33 cellular contexts compared by ENCODE assay signal in the genomic region with DNA sequence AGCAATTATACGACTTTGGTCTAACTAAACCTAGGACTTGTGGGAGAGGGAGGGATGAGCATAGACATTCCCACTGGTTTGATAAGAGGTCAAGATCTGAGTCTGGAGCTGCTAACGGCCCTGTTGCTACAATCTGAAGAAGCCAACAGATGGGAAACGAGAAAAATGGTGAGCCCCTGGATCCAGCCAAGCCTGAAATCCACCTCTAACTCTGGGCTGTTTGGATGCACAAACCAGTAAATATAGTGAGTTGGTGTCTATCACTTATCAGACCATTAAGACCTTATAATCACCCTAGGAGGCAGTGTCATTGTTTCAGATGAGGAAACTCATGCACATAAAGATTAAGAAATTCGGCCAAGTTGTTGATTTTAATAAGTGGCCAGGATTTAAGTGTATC. TPM values are rescaled to one million over a fixed set of nuclear protein-coding genes. Genes with fewer than 3 reads are reported as not detected.
DNase-seq lines count a peak whose midpoint lies in the region; ATAC-seq, FAIRE-seq and TF ChIP-seq lines count a peak whose summit lies in the region.
"Had no signal": no experiment of that assay in that cellular context is flagged by ENCODE, and none has a peak within 500 bp of the region (broad histone marks: within the 10 kb centered on the region; RNA-seq: fewer than 3 reads in every experiment).

No MANE protein-coding gene starts in this region.

- no peak overlapping the region for H2AFZ ChIP-seq in HepG2 (ENCODE audit: low read length)

- no TSS peak for BruUV-seq in HepG2 (replicated peaks; lab: Mats Ljungman, UMichigan)

- no peaks in the 10 kb centered on the region for H3K27me3 ChIP-seq in HepG2 (ENCODE audit: control insufficient read depth in 1 of 2, insufficient read depth in 2 of 2, low read length in 2 of 2)
- no peaks in the 10 kb centered on the region for H3K27me3 ChIP-seq in right lobe of liver
- H3K27me3 ChIP-seq: BE2C; BLaER1; BLaER1 treated with 17β-estradiol and CSF1 and Interleukin-3, amounts not matched to agents 10 nM and 100 nM had no signal

- no peak for FAIRE-seq in HepG2 (lab: Jason Lieb, UNC)
- FAIRE-seq: A204.1, A549, D721Med had no signal

- H3K27ac ChIP-seq in HepG2 (ENCODE audit: extremely low read length, insufficient read depth, low read length) (no peak overlapping the region), right lobe of liver (no peak overlapping the region)
- H3K27ac ChIP-seq: 22Rv1; A549; BLaER1; BLaER1 treated with 17β-estradiol and CSF1 and Interleukin-3, amounts not matched to agents 10 nM and 100 nM; C4-2B had no signal

- POLR2A ChIA-PET in HepG2 (lab: Yijun Ruan, JAX), result no interaction called here

- no peak overlapping the region for H3K4me3 Mint-ChIP-seq in activated CD4-positive, alpha-beta T cell treated with anti-CD3 and anti-CD28 coated beads, Interleukin-2, amount 10 ng/mL, durations not matched to agents 24 days and 14 days
- H3K4me3 Mint-ChIP-seq: B cell; CD14-positive monocyte; CD4-positive, alpha-beta memory T cell; CD4-positive, alpha-beta T cell; CD4-positive, CD25-positive, alpha-beta regulatory T cell; CD8-positive, alpha-beta memory T cell; CD8-positive, alpha-beta T cell had no signal

- no peak for ATAC-seq in HepG2
- ATAC-seq in right lobe of liver, result no peak
- ATAC-seq: A549; CD8-positive, alpha-beta T cell had no signal

- peaks cover 6% of the 10 kb centered on the region for H3K9me3 Mint-ChIP-seq in activated CD4-positive, alpha-beta T cell treated with anti-CD3 and anti-CD28 coated beads, Interleukin-2, amount 10 ng/mL, durations not matched to agents 24 days and 14 days
- H3K9me3 Mint-ChIP-seq: CD4-positive, alpha-beta T cell; CD8-positive, alpha-beta T cell had no signal

- no peak for TF ChIP-seq EP300 in HepG2 (IDR thresholded peaks at IDR 0.05; ENCODE audit: low read depth in 2 of 2, low read length in 2 of 2)
- TF ChIP-seq EP300 in HepG2 (CRISPR knock-in tag; IDR thresholded peaks at IDR 0.05; ENCODE audit: borderline replicate concordance), result no peak

- CTCF ChIA-PET in HepG2 (lab: Yijun Ruan, JAX; ENCODE audit: low intra/inter-chr PET ratio, low total read pairs), result no interaction called here

- H3K79me2 ChIP-seq in HepG2 (ENCODE audit: insufficient read depth, low read length), result peaks cover 6% of the 10 kb centered on the region

- TF ChIP-seq CTCF in HepG2 (CRISPR knock-in tag; IDR thresholded peaks at IDR 0.05) (no peak), right lobe of liver (IDR thresholded peaks at IDR 0.05) (no peak)

- H3K36me3 ChIP-seq in HepG2 (replicated peaks in 1 of 2; ENCODE audit: control insufficient read depth in 1 of 2, insufficient read depth in 2 of 2, low read length in 2 of 2) (peaks cover 1 to 6% of the 10 kb centered on the region in 2 experiments; a peak in 4 of 5 replicates), right lobe of liver (peaks cover 0 to 2% (median 0%) of the 10 kb centered on the region in 4 donors)

- TF ChIP-seq POLR2A in HepG2 (IDR thresholded peaks at IDR 0.05; ENCODE audit: insufficient read depth in 1 of 2, low read depth in 2 of 2, low read length in 2 of 2) (no peak), right lobe of liver (IDR thresholded peaks at IDR 0.05) (no peak)

- H3K4me3 ChIP-seq in HepG2 (replicated peaks in 1 of 3; ENCODE audit: insufficient read depth in 1 of 3, low read depth in 2 of 3, low read length in 3 of 3) (no peak overlapping the region), right lobe of liver (no peak overlapping the region)
- H3K4me3 ChIP-seq: A549; BLaER1; BLaER1 treated with 17β-estradiol and CSF1 and Interleukin-3, amounts not matched to agents 10 nM and 100 nM had no signal

- no peaks in the 10 kb centered on the region for H4K20me1 ChIP-seq in HepG2 (ENCODE audit: insufficient read depth, low read length)

- H3K4me1 ChIP-seq in HepG2 (ENCODE audit: insufficient read depth, low read length), result peaks cover 30% of the 10 kb centered on the region
- H3K4me1 ChIP-seq in right lobe of liver, result no peaks in the 10 kb centered on the region
- H3K4me1 ChIP-seq: A549, BE2C, BLaER1 had no signal

- no peaks in the 10 kb centered on the region for H3K9me3 ChIP-seq in HepG2 (ENCODE audit: low read length)
- no peaks in the 10 kb centered on the region for H3K9me3 ChIP-seq in right lobe of liver
- H3K9me3 ChIP-seq: A549, BE2C, BLaER1, Caco-2 had no signal

- peak; percentile 2 for DNase-seq in activated CD4-positive, alpha-beta T cell treated with anti-CD3 and anti-CD28 coated beads, Interleukin-2, amount 10 ng/mL, durations not matched to agents 24 days and 14 days
- no peak for DNase-seq in activated CD4-positive, alpha-beta T cell treated with anti-CD3 and anti-CD28 coated beads for 48 hours
- no peak for DNase-seq in HepG2 (ENCODE audit: low spot score)
- no peak for DNase-seq in right lobe of liver
- DNase-seq: 8988T; ACHN; AML-193; BE2C; C1 segment of cervical spinal cord; Caco-2; Calu3; CD4-positive, alpha-beta memory T cell; CD4-positive, alpha-beta T cell; CD4-positive, CD25-positive, alpha-beta regulatory T cell; CD8-positive, alpha-beta memory T cell; CD8-positive, alpha-beta T cell; COR-L47; DMS 273 treated with DMSO at 0.1 percent for 48 hours; DMS153; DMS53; DMS79; DMS79 treated with DMSO at 0.1 percent for 48 hours; DND-41; EL had no signal

- no peak overlapping the region for H3K27ac Mint-ChIP-seq in activated CD4-positive, alpha-beta T cell treated with anti-CD3 and anti-CD28 coated beads, Interleukin-2, amount 10 ng/mL, durations not matched to agents 24 days and 14 days
- H3K27ac Mint-ChIP-seq: B cell; CD14-positive monocyte; CD4-positive, alpha-beta memory T cell; CD4-positive, alpha-beta T cell; CD4-positive, CD25-positive, alpha-beta regulatory T cell; CD8-positive, alpha-beta memory T cell; CD8-positive, alpha-beta T cell had no signal

- no peak for TF ChIP-seq RAD21 in HepG2 (CRISPR knock-in tag; IDR thresholded peaks at IDR 0.05)

- in situ Hi-C loops in HepG2 (cut with HindIII; ENCODE audit: extremely low pct_ligation_motif_present, low pct_unique_long_range_greater_than_20kb), result no loop called here

- 98% methylated on average over 4 of the region's 4 CpGs for WGBS in HepG2 (ENCODE audit: low lambda C conversion rate)
- WGBS in right lobe of liver (ENCODE audit: insufficient coverage, low coverage, low lambda C conversion rate, missing lambda C conversion rate), result 76% methylated on average over 3 of the region's 4 CpGs

- peaks cover 3% of the 10 kb centered on the region for H3K4me1 Mint-ChIP-seq in activated CD4-positive, alpha-beta T cell treated with anti-CD3 and anti-CD28 coated beads, Interleukin-2, amount 10 ng/mL, durations not matched to agents 24 days and 14 days
- H3K4me1 Mint-ChIP-seq: B cell; CD14-positive monocyte; CD4-positive, alpha-beta memory T cell; CD4-positive, CD25-positive, alpha-beta regulatory T cell; CD8-positive, alpha-beta memory T cell had no signal

- no peak overlapping the region for H3K9ac ChIP-seq in HepG2 (ENCODE audit: insufficient read depth, low read depth, low read length)
- H3K9ac ChIP-seq: BLaER1; BLaER1 treated with 17β-estradiol and CSF1 and Interleukin-3, amounts not matched to agents 10 nM and 100 nM had no signal

- H3K36me3 Mint-ChIP-seq in activated CD4-positive, alpha-beta T cell treated with anti-CD3 and anti-CD28 coated beads, Interleukin-2, amount 10 ng/mL, durations not matched to agents 24 days and 14 days (ENCODE audit: low read depth), result peaks cover 11% of the 10 kb centered on the region
- H3K36me3 Mint-ChIP-seq: CD14-positive monocyte; CD4-positive, alpha-beta memory T cell; CD4-positive, CD25-positive, alpha-beta regulatory T cell; CD8-positive, alpha-beta memory T cell had no signal

- no peaks in the 10 kb centered on the region for H3K27me3 Mint-ChIP-seq in activated CD4-positive, alpha-beta T cell treated with anti-CD3 and anti-CD28 coated beads, Interleukin-2, amount 10 ng/mL, durations not matched to agents 24 days and 14 days
- H3K27me3 Mint-ChIP-seq: B cell; CD4-positive, alpha-beta memory T cell; CD4-positive, alpha-beta T cell; CD4-positive, CD25-positive, alpha-beta regulatory T cell had no signal

- intact Hi-C loops in activated CD4-positive, alpha-beta T cell treated with anti-CD3 and anti-CD28 coated beads, Interleukin-2, amount 10 ng/mL, durations not matched to agents 24 days and 14 days (cut with micrococcal nuclease), result no loop called here
- intact Hi-C loops in HepG2 (cut with micrococcal nuclease; ENCODE audit: unreplicated experiment), result no loop called here
- intact Hi-C loops in right lobe of liver (cut with DNase I), result no loop called here

- no peak overlapping the region for H3K4me2 ChIP-seq in HepG2 (ENCODE audit: low read depth, low read length)
- H3K4me2 ChIP-seq: A549; BLaER1; BLaER1 treated with 17β-estradiol and CSF1 and Interleukin-3, amounts not matched to agents 10 nM and 100 nM had no signal

TF ChIP-seq in HepG2, 621 proteins besides CTCF, POLR2A, EP300 and RAD21 (continues in another document):
- peak; percentile 96 for TF ChIP-seq ZNF329 (CRISPR knock-in tag; IDR thresholded peaks at IDR 0.05; ENCODE audit: low read depth)

RNA-seq across cellular contexts. Expression of gene ADGRA3, which starts 50.5 kb away (rescaled TPM):
- total RNA-seq in activated CD4-positive, alpha-beta T cell treated with anti-CD3 and anti-CD28 coated beads, Interleukin-2, amount 10 ng/mL, durations not matched to agents 24 days and 14 days, result 23.0 and 23.1 TPM in 2 replicates
- total RNA-seq in HepG2 (2016; rRNA removed; fragmentation: Illumina TruSeq; extraction: Trizol), result 29.6 and 40.8 TPM in 2 replicates
- total RNA-seq in HepG2 (2016; cell fraction: cytosol; rRNA removed; fragmentation: Illumina TruSeq; extraction: Trizol; ENCODE audit: low read depth), result 22.0 and 26.3 TPM in 2 replicates
- 28.7 and 37.1 TPM in 2 replicates for total RNA-seq in HepG2 (2016; cell fraction: insoluble cytoplasmic fraction; rRNA removed; fragmentation: Illumina TruSeq; extraction: Trizol)
- total RNA-seq in HepG2 (2016; cell fraction: membrane; rRNA removed; fragmentation: Illumina TruSeq; extraction: Trizol), result 28.2 and 31.1 TPM in 2 replicates
- 90.9 and 93.4 TPM in 2 replicates for total RNA-seq in HepG2 (2016; cell fraction: nucleus; rRNA removed; fragmentation: Illumina TruSeq; extraction: Trizol)
- 32.2 and 34.8 TPM in 2 replicates for polyA plus RNA-seq in HepG2 (2011; rRNA removed)
- 17.7 and 29.2 TPM in 2 replicates for polyA plus RNA-seq in HepG2 (2011; cell fraction: cytosol; rRNA removed)
- polyA plus RNA-seq in HepG2 (2011; cell fraction: nucleus; rRNA removed), result 41.4 and 54.6 TPM in 2 replicates
- 38.8 and 45.2 TPM in 2 replicates for polyA plus RNA-seq in HepG2 (2012)
- polyA plus RNA-seq in HepG2 (2016; cell fraction: cytosol; fragmentation: Illumina TruSeq; extraction: Trizol; ENCODE audit: low read depth), result 4.8 TPM in 2 replicates
- 26.1 and 28.8 TPM in 2 replicates for polyA plus RNA-seq in HepG2 (2016; cell fraction: insoluble cytoplasmic fraction; fragmentation: Illumina TruSeq; extraction: Trizol; ENCODE audit: low read depth)
- polyA plus RNA-seq in HepG2 (2016; cell fraction: membrane; fragmentation: Illumina TruSeq; extraction: Trizol; ENCODE audit: low read depth), result 13.9 and 15.0 TPM in 2 replicates
- 95.4 and 101 TPM in 2 replicates for polyA plus RNA-seq in HepG2 (2016; cell fraction: nucleus; fragmentation: Illumina TruSeq; extraction: Trizol; ENCODE audit: insufficient read depth, low read depth)
- 50.6 and 153 TPM in 2 replicates for polyA minus RNA-seq in HepG2 (2011; rRNA and poly(A)+ RNA removed; ENCODE audit: low replicate concordance)
- 26.8 and 33.5 TPM in 2 replicates for polyA minus RNA-seq in HepG2 (2011; cell fraction: cytosol; rRNA and poly(A)+ RNA removed)
- polyA minus RNA-seq in HepG2 (2011; cell fraction: nucleus; rRNA and poly(A)+ RNA removed), result 180 and 197 TPM in 2 replicates
- 100 to 1,000 TPM in 1 of 6 experiments, 10 to 100 TPM in 5; 25.0 to 146 (median 60.2) TPM for total RNA-seq in right lobe of liver
- total RNA-seq: B cell had no signal
- polyA plus RNA-seq: CD14-positive monocyte had no signal
